In genomic region chrX:9899640-9900075, GRCh38 we compare ENCODE assay signal across 11 cellular contexts.
DNase-seq lines count a peak whose midpoint lies in the region; ATAC-seq lines count a peak whose summit lies in the region.
"Had no signal": no experiment of that assay in that cellular context is flagged by ENCODE, and none has a peak within 500 bp of the region (broad histone marks: within the 10 kb centered on the region; RNA-seq: fewer than 3 reads in every experiment).

No MANE protein-coding gene starts in this region.

- no peaks in the 10 kb centered on the region for H3K9me3 Mint-ChIP-seq in activated CD4-positive, alpha-beta T cell treated with anti-CD3 and anti-CD28 coated beads for 36 hours (ENCODE audit: low read depth)
- H3K9me3 Mint-ChIP-seq in stimulated activated memory B cell treated with anti-CD40 and anti-IgM and Interleukin-4, amounts not matched to agents 10 μg/mL and 1 μg/mL and 100 μg/mL, for 72 hours = no peaks in the 10 kb centered on the region
- H3K9me3 Mint-ChIP-seq: immature natural killer cell had no signal

- peaks cover 13% of the 10 kb centered on the region for H3K27me3 Mint-ChIP-seq in activated CD4-positive, alpha-beta T cell treated with anti-CD3 and anti-CD28 coated beads for 36 hours
- peaks cover 8% of the 10 kb centered on the region for H3K27me3 Mint-ChIP-seq in stimulated activated memory B cell treated with anti-CD40 and anti-IgM and Interleukin-4, amounts not matched to agents 10 μg/mL and 1 μg/mL and 100 μg/mL, for 72 hours

- ATAC-seq in activated CD4-positive, alpha-beta T cell treated with anti-CD3 and anti-CD28 coated beads for 36 hours = peak; percentile 33
- peak; percentile 80 for ATAC-seq in sciatic nerve
- no peak for ATAC-seq in stimulated activated memory B cell treated with anti-CD40 and anti-IgM and Interleukin-4, amounts not matched to agents 10 μg/mL and 1 μg/mL and 100 μg/mL, for 72 hours
- no peak for ATAC-seq in GM21529 (IDR thresholded peaks at IDR 0.05; ENCODE audit: unreplicated experiment)

- no peaks in the 10 kb centered on the region for H3K36me3 Mint-ChIP-seq in activated CD4-positive, alpha-beta T cell treated with anti-CD3 and anti-CD28 coated beads for 36 hours (ENCODE audit: low read depth)
- no peaks in the 10 kb centered on the region for H3K36me3 Mint-ChIP-seq in stimulated activated memory B cell treated with anti-CD40 and anti-IgM and Interleukin-4, amounts not matched to agents 10 μg/mL and 1 μg/mL and 100 μg/mL, for 72 hours
- H3K36me3 Mint-ChIP-seq: immature natural killer cell had no signal

- no peak overlapping the region for H3K27ac Mint-ChIP-seq in activated CD4-positive, alpha-beta T cell treated with anti-CD3 and anti-CD28 coated beads for 36 hours
- no peak overlapping the region for H3K27ac Mint-ChIP-seq in stimulated activated memory B cell treated with anti-CD40 and anti-IgM and Interleukin-4, amounts not matched to agents 10 μg/mL and 1 μg/mL and 100 μg/mL, for 72 hours
- H3K27ac Mint-ChIP-seq: immature natural killer cell had no signal

- H3K4me3 Mint-ChIP-seq in activated CD4-positive, alpha-beta T cell treated with anti-CD3 and anti-CD28 coated beads for 36 hours = no peak overlapping the region
- no peak overlapping the region for H3K4me3 Mint-ChIP-seq in stimulated activated memory B cell treated with anti-CD40 and anti-IgM and Interleukin-4, amounts not matched to agents 10 μg/mL and 1 μg/mL and 100 μg/mL, for 72 hours
- H3K4me3 Mint-ChIP-seq: immature natural killer cell had no signal

- H3K4me1 Mint-ChIP-seq in activated CD4-positive, alpha-beta T cell treated with anti-CD3 and anti-CD28 coated beads for 36 hours = peaks cover 12% of the 10 kb centered on the region
- no peaks in the 10 kb centered on the region for H3K4me1 Mint-ChIP-seq in stimulated activated memory B cell treated with anti-CD40 and anti-IgM and Interleukin-4, amounts not matched to agents 10 μg/mL and 1 μg/mL and 100 μg/mL, for 72 hours
- H3K4me1 Mint-ChIP-seq: immature natural killer cell had no signal

- POLR2A ChIA-PET in activated CD4-positive, alpha-beta T cell treated with anti-CD3 and anti-CD28 coated beads for 36 hours (lab: Charles Lee) = no interaction called here

- peak; percentile 35 for DNase-seq in activated CD4-positive, alpha-beta T cell treated with anti-CD3 and anti-CD28 coated beads for 36 hours
- no peak for DNase-seq in activated CD4-positive, alpha-beta T cell treated with anti-CD3 and anti-CD28 coated beads, Interleukin-2, amount 50 U/mL, for 4 hours
- DNase-seq in NCI-H2227 treated with DMSO at 0.1 percent for 48 hours (lab: John Stamatoyannopoulos, UW) (peak; percentile 30), fibroblast of gingiva (ENCODE audit: low read depth) (peak; percentile 14), sciatic nerve (ENCODE audit: low spot score) (peak; percentile 66), DMS114 treated with DMSO at 0.1 percent for 48 hours (lab: John Stamatoyannopoulos, UW; ENCODE audit: unreplicated experiment) (no peak)
- DNase-seq: AML-193, immature natural killer cell, NCI-H187 had no signal

- intact Hi-C loops in activated CD4-positive, alpha-beta T cell treated with anti-CD3 and anti-CD28 coated beads for 36 hours (cut with DNase I, micrococcal nuclease) = no loop called here
- intact Hi-C loops in sciatic nerve (cut with DNase I) = no loop called here

- CTCF ChIA-PET in activated CD4-positive, alpha-beta T cell treated with anti-CD3 and anti-CD28 coated beads for 36 hours (lab: Charles Lee) = interaction anchor here (2.0 kb wide), 1 partner anchor 13 kb away, joined by 4 read pairs; no protein-coding TSS in a partner anchor

Comparison
In these comparisons a context has a peak if more than half of its experiments do, and no peak if none do; other contexts are left out.
1. DNase-seq: peak in activated CD4-positive, alpha-beta T cell treated with anti-CD3 and anti-CD28 coated beads for 36 hours (single experiment), NCI-H2227 treated with DMSO at 0.1 percent for 48 hours (single experiment), fibroblast of gingiva (single experiment) and sciatic nerve (single experiment); none in activated CD4-positive, alpha-beta T cell treated with anti-CD3 and anti-CD28 coated beads, Interleukin-2, amount 50 U/mL, for 4 hours (0 of 2) and DMS114 treated with DMSO at 0.1 percent for 48 hours (single experiment).
2. ATAC-seq: peak in activated CD4-positive, alpha-beta T cell treated with anti-CD3 and anti-CD28 coated beads for 36 hours (single experiment) and sciatic nerve (single experiment); none in stimulated activated memory B cell treated with anti-CD40 and anti-IgM and Interleukin-4, amounts not matched to agents 10 μg/mL and 1 μg/mL and 100 μg/mL, for 72 hours (single experiment) and GM21529 (single experiment).